In the genomic region with DNA sequence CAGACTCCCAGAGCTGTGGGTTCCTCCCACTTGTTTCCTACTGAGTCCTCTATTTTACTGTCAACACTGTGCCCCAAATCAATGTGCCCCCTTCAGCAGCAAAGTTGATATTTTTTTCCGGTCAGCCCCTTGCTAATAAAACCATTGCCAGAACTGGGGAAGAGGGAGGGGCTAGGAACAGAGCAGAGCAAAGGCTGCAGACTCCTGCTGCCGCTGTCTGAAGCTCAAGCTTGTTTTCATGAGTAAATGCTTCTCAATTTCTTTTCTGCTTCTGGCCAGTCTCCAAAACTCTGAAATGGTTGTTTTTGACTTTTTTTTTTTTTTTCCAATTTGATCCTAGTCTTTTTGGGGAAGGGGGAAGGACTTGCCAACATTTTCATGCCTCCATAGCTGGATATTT, we compare ENCODE assay signal across 1 cellular context.
TF ChIP-seq lines count a peak whose summit lies in the region.

No MANE protein-coding gene starts in this region.

TF ChIP-seq in IMR-90, 13 proteins besides CTCF, POLR2A, EP300 and RAD21 (continued from another document):
- TF ChIP-seq MAFK (IDR thresholded peaks at IDR 0.05; ENCODE audit: low read depth, low read length) = no peak
- no peak for TF ChIP-seq RFX5 (IDR thresholded peaks at IDR 0.05; ENCODE audit: low read depth, low read length)
- TF ChIP-seq, protein P1, sequence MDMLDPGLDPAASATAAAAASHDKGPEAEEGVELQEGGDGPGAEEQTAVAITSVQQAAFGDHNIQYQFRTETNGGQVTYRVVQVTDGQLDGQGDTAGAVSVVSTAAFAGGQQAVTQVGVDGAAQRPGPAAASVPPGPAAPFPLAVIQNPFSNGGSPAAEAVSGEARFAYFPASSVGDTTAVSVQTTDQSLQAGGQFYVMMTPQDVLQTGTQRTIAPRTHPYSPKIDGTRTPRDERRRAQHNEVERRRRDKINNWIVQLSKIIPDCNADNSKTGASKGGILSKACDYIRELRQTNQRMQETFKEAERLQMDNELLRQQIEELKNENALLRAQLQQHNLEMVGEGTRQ (IDR thresholded peaks at IDR 0.05; ENCODE audit: low read depth, low read length) = no peak
- no peak for TF ChIP-seq MXI1 (IDR thresholded peaks at IDR 0.05; ENCODE audit: borderline replicate concordance, low read depth, low read length)
